ENCODE assay signal across 31 cellular contexts in the genomic region with DNA sequence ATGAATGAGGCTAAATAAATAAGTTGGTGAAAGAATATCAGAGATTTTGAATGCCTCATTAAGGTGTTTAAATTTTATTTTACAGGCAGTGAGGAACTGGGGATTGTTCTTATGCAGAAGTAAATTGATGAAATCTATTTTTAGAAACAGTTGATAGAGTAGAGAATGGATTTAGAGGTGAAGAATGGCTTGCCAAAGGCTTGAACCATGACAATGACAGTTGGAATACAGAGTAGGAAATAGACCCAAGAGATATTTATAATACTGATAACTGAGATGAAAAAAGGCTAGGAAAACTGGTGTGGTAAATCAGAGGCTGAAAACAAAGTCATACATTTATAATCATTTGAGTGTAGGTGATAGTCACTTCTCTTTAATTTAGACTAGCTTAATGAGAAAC. TPM values are rescaled to one million over a fixed set of nuclear protein-coding genes. Genes with fewer than 3 reads are reported as not detected.
"Had no signal": no experiment of that assay in that cellular context is flagged by ENCODE, and none has a peak within 500 bp of the region (broad histone marks: within the 10 kb centered on the region; RNA-seq: fewer than 3 reads in every experiment).

No MANE protein-coding gene starts in this region.

- H3K4me3 ChIP-seq: pancreas, prostate gland, right atrium auricular region, right lobe of liver, sigmoid colon, spleen, suprapubic skin, testis, tibial artery, transverse colon, upper lobe of right lung, uterus had no signal

- H3K36me3 Mint-ChIP-seq: natural killer cell treated with Interleukin-12 subunit alpha and Interleukin-12 subunit beta and Interleukin-15 and Interleukin-18, amount 100 ng/mL, for 72 hours; stimulated activated memory B cell treated with anti-CD40 and anti-IgM and Interleukin-4, amounts not matched to agents 10 μg/mL and 1 μg/mL and 100 μg/mL, for 72 hours; type B pancreatic cell had no signal

- H3K9me3 Mint-ChIP-seq: stimulated activated memory B cell treated with anti-CD40 and anti-IgM and Interleukin-4, amounts not matched to agents 10 μg/mL and 1 μg/mL and 100 μg/mL, for 72 hours; stimulated activated naive CD8-positive, alpha-beta T cell treated with anti-CD3 and anti-CD28 coated beads, Interleukin-15, amount 100 ng/mL, for 72 hours had no signal

- H3K4me3 Mint-ChIP-seq: naive thymus-derived CD8-positive, alpha-beta T cell; natural killer cell treated with Interleukin-12 subunit alpha and Interleukin-12 subunit beta and Interleukin-15 and Interleukin-18, amount 100 ng/mL, for 72 hours; nephron progenitor cell; neural crest cell; stimulated activated memory B cell treated with anti-CD40 and anti-IgM and Interleukin-4, amounts not matched to agents 10 μg/mL and 1 μg/mL and 100 μg/mL, for 72 hours; stimulated activated naive CD8-positive, alpha-beta T cell treated with anti-CD3 and anti-CD28 coated beads, Interleukin-15, amount 100 ng/mL, for 72 hours; type B pancreatic cell had no signal

- DNase-seq: naive thymus-derived CD8-positive, alpha-beta T cell; nephron progenitor cell; nucleus accumbens; pancreas; retina; right lobe of liver; sigmoid colon; small intestine; spleen; stimulated activated CD4-positive, alpha-beta T cell treated with anti-CD3 and anti-CD28 coated beads, Interleukin-12 subunit alpha, Interleukin-12 subunit beta, amount 100 ng/mL, for 4 hours; stimulated activated CD4-positive, alpha-beta T cell treated with anti-CD3 and anti-CD28 coated beads, Interleukin-1b, Interleukin-23, amount 100 ng/mL, for 48 hours; stimulated activated CD4-positive, alpha-beta T cell treated with anti-CD3 and anti-CD28 coated beads, Interleukin-4, amount 100 ng/mL, for 1 hour; stimulated activated CD4-positive, alpha-beta T cell treated with anti-CD3 and anti-CD28 coated beads, Interleukin-4, amount 100 ng/mL, for 4 hours; stimulated activated CD8-positive, alpha-beta memory T cell treated with anti-CD3 and anti-CD28 coated beads, Interleukin-4, amount 100 ng/mL, for 48 hours; stimulated activated naive CD4-positive, alpha-beta T cell; stimulated activated naive CD8-positive, alpha-beta T cell treated with anti-CD3 and anti-CD28 coated beads, Interleukin-15, amount 100 ng/mL, for 72 hours; stimulated activated naive CD8-positive, alpha-beta T cell treated with anti-CD3 and anti-CD28 coated beads, Interleukin-15, Interleukin-2, amounts not matched to agents 100 U/mL and 50 U/mL, for 24 hours; substantia nigra; testis; tibial artery; transverse colon; upper lobe of right lung; uterus had no signal

- H3K9me3 ChIP-seq: neutrophil, pancreas, prostate gland, right lobe of liver, sigmoid colon, suprapubic skin, testis, tibial artery, transverse colon, upper lobe of right lung, uterus had no signal

- H3K27me3 Mint-ChIP-seq: natural killer cell treated with Interleukin-12 subunit alpha and Interleukin-12 subunit beta and Interleukin-15 and Interleukin-18, amount 100 ng/mL, for 72 hours; stimulated activated memory B cell treated with anti-CD40 and anti-IgM and Interleukin-4, amounts not matched to agents 10 μg/mL and 1 μg/mL and 100 μg/mL, for 72 hours; type B pancreatic cell had no signal

- H3K4me1 ChIP-seq: pancreas, prostate gland, right atrium auricular region, right lobe of liver, sigmoid colon, spleen, suprapubic skin, testis, tibial artery, transverse colon, upper lobe of right lung, uterus had no signal

- FAIRE-seq: pancreas, small intestine had no signal

- H3K27ac ChIP-seq: neutrophil, pancreas, prostate gland, right atrium auricular region, right lobe of liver, sigmoid colon, spleen, suprapubic skin, testis, tibial artery, transverse colon, upper lobe of right lung, uterus had no signal

- H3K27me3 ChIP-seq: neutrophil, right atrium auricular region, right lobe of liver, sigmoid colon, spleen, suprapubic skin, testis, tibial artery, transverse colon, upper lobe of right lung, uterus had no signal

- H3K36me3 ChIP-seq: neutrophil, pancreas, prostate gland, right atrium auricular region, right lobe of liver, sigmoid colon, spleen, suprapubic skin, tibial artery, transverse colon, upper lobe of right lung, uterus had no signal

- H3K4me1 Mint-ChIP-seq: naive thymus-derived CD8-positive, alpha-beta T cell; stimulated activated memory B cell treated with anti-CD40 and anti-IgM and Interleukin-4, amounts not matched to agents 10 μg/mL and 1 μg/mL and 100 μg/mL, for 72 hours; stimulated activated naive CD8-positive, alpha-beta T cell treated with anti-CD3 and anti-CD28 coated beads, Interleukin-15, amount 100 ng/mL, for 72 hours had no signal

- H3K27ac Mint-ChIP-seq: naive thymus-derived CD8-positive, alpha-beta T cell; natural killer cell treated with Interleukin-12 subunit alpha and Interleukin-12 subunit beta and Interleukin-15 and Interleukin-18, amount 100 ng/mL, for 72 hours; nephron progenitor cell; stimulated activated memory B cell treated with anti-CD40 and anti-IgM and Interleukin-4, amounts not matched to agents 10 μg/mL and 1 μg/mL and 100 μg/mL, for 72 hours; stimulated activated naive CD8-positive, alpha-beta T cell treated with anti-CD3 and anti-CD28 coated beads, Interleukin-15, amount 100 ng/mL, for 72 hours; type B pancreatic cell had no signal

- ATAC-seq: naive thymus-derived CD8-positive, alpha-beta T cell; natural killer cell treated with Interleukin-12 subunit alpha and Interleukin-12 subunit beta and Interleukin-15 and Interleukin-18, amount 100 ng/mL, for 72 hours; pancreas; right lobe of liver; stimulated activated memory B cell treated with anti-CD40 and anti-IgM and Interleukin-4, amounts not matched to agents 10 μg/mL and 1 μg/mL and 100 μg/mL, for 72 hours; stimulated activated naive CD8-positive, alpha-beta T cell treated with anti-CD3 and anti-CD28 coated beads, Interleukin-15, amount 100 ng/mL, for 72 hours; stimulated activated naive CD8-positive, alpha-beta T cell treated with anti-CD3 and anti-CD28 coated beads, Interleukin-15, Interleukin-2, amounts not matched to agents 100 U/mL and 50 U/mL, for 24 hours; upper lobe of right lung had no signal

RNA-seq across cellular contexts. Expression of gene RBMS3, which starts 39.0 kb away (rescaled TPM):
- total RNA-seq: naive thymus-derived CD8-positive, alpha-beta T cell had no signal
- polyA plus RNA-seq: naive thymus-derived CD8-positive, alpha-beta T cell had no signal
